ENCODE assay signal across 9 cellular contexts in the genomic region with DNA sequence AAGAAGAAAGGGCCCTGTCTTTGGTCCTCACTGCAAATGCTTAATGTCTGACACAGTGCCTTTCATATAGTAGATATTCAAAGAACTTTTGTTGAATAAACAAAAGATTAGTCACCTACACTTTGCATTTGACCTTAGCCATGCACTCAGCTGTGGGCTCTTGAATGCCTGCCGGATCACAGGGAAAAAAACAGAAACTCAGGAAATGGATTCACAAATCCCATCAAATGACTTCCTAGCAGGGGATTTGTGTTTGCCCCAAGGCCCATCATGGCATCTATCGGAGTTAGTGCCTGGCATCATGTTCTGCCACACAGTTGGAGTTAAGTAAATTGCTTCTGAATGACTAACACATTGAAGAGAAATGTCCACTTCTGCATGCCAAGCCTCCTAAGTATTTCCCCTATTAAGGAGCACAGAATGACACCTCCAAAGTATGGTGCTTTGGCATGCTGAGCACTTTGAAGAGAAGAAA.
DNase-seq lines count a peak whose midpoint lies in the region; ATAC-seq lines count a peak whose summit lies in the region.
"Had no signal": no experiment of that assay in that cellular context is flagged by ENCODE, and none has a peak within 500 bp of the region (broad histone marks: within the 10 kb centered on the region; RNA-seq: fewer than 3 reads in every experiment).

No MANE protein-coding gene starts in this region.

- no peaks in the 10 kb centered on the region for H3K4me1 Mint-ChIP-seq in stimulated activated memory B cell treated with anti-CD40 and anti-IgM and Interleukin-4, amounts not matched to agents 10 μg/mL and 1 μg/mL and 100 μg/mL, for 72 hours
- no peaks in the 10 kb centered on the region for H3K4me1 Mint-ChIP-seq in T-helper 2 cell treated with Interferon-gamma antibody and Interleukin-4, amounts not matched to agents 5 μg/mL and 100 μg/mL, for 36 hours (ENCODE audit: low read depth)

- no peaks in the 10 kb centered on the region for H3K27me3 Mint-ChIP-seq in stimulated activated memory B cell treated with anti-CD40 and anti-IgM and Interleukin-4, amounts not matched to agents 10 μg/mL and 1 μg/mL and 100 μg/mL, for 72 hours
- peaks cover 3% of the 10 kb centered on the region for H3K27me3 Mint-ChIP-seq in T-helper 2 cell treated with Interferon-gamma antibody and Interleukin-4, amounts not matched to agents 5 μg/mL and 100 μg/mL, for 36 hours (ENCODE audit: low read depth)

- peak; percentile 73 for DNase-seq in AG08396 (ENCODE audit: low spot score)
- DNase-seq in LoVo (ENCODE audit: low spot score), result peak; percentile 49
- DNase-seq in dermis blood vessel endothelial cell, result peak; percentile 95
- peak; percentile 93 to 95 for DNase-seq in lung microvascular endothelial cell (ENCODE audit: low read depth in 2 of 2)
- no peak for DNase-seq in NCI-H1105 (lab: John Stamatoyannopoulos, UW)
- no peak for DNase-seq in T-helper 2 cell treated with Interferon-gamma antibody and Interleukin-4, amounts not matched to agents 5 μg/mL and 100 μg/mL, for 36 hours (ENCODE audit: low spot score)
- DNase-seq in occipital lobe (lab: John Stamatoyannopoulos, UW), result no peak
- DNase-seq: activated T-cell treated with anti-CD3 and anti-CD28 coated beads, Interleukin-2, amount 50 U/mL, for 24 hours had no signal

- no peak overlapping the region for H3K27ac Mint-ChIP-seq in stimulated activated memory B cell treated with anti-CD40 and anti-IgM and Interleukin-4, amounts not matched to agents 10 μg/mL and 1 μg/mL and 100 μg/mL, for 72 hours
- H3K27ac Mint-ChIP-seq in T-helper 2 cell treated with Interferon-gamma antibody and Interleukin-4, amounts not matched to agents 5 μg/mL and 100 μg/mL, for 36 hours, result no peak overlapping the region
- H3K27ac Mint-ChIP-seq: activated T-cell treated with anti-CD3 and anti-CD28 coated beads, Interleukin-2, amount 50 U/mL, for 24 hours had no signal

- H3K9me3 Mint-ChIP-seq in stimulated activated memory B cell treated with anti-CD40 and anti-IgM and Interleukin-4, amounts not matched to agents 10 μg/mL and 1 μg/mL and 100 μg/mL, for 72 hours, result peaks cover 9% of the 10 kb centered on the region
- H3K9me3 Mint-ChIP-seq in T-helper 2 cell treated with Interferon-gamma antibody and Interleukin-4, amounts not matched to agents 5 μg/mL and 100 μg/mL, for 36 hours, result no peaks in the 10 kb centered on the region

- no peaks in the 10 kb centered on the region for H3K36me3 Mint-ChIP-seq in stimulated activated memory B cell treated with anti-CD40 and anti-IgM and Interleukin-4, amounts not matched to agents 10 μg/mL and 1 μg/mL and 100 μg/mL, for 72 hours
- H3K36me3 Mint-ChIP-seq in T-helper 2 cell treated with Interferon-gamma antibody and Interleukin-4, amounts not matched to agents 5 μg/mL and 100 μg/mL, for 36 hours (ENCODE audit: low read depth), result no peaks in the 10 kb centered on the region

- no peak overlapping the region for H3K4me3 Mint-ChIP-seq in stimulated activated memory B cell treated with anti-CD40 and anti-IgM and Interleukin-4, amounts not matched to agents 10 μg/mL and 1 μg/mL and 100 μg/mL, for 72 hours
- H3K4me3 Mint-ChIP-seq in T-helper 2 cell treated with Interferon-gamma antibody and Interleukin-4, amounts not matched to agents 5 μg/mL and 100 μg/mL, for 36 hours, result no peak overlapping the region
- H3K4me3 Mint-ChIP-seq: activated T-cell treated with anti-CD3 and anti-CD28 coated beads, Interleukin-2, amount 50 U/mL, for 24 hours had no signal

- ATAC-seq in stimulated activated memory B cell treated with anti-CD40 and anti-IgM and Interleukin-4, amounts not matched to agents 10 μg/mL and 1 μg/mL and 100 μg/mL, for 72 hours, result no peak

Comparison
In these comparisons a context has a peak if more than half of its experiments do, and no peak if none do; other contexts are left out.
1. DNase-seq: peak in AG08396 (single experiment), LoVo (single experiment), dermis blood vessel endothelial cell (single experiment) and lung microvascular endothelial cell (2 of 2); none in NCI-H1105 (single experiment), T-helper 2 cell treated with Interferon-gamma antibody and Interleukin-4, amounts not matched to agents 5 μg/mL and 100 μg/mL, for 36 hours (single experiment) and occipital lobe (single experiment).